Comparison of ENCODE assay signal across 8 cellular contexts in genomic region chrX:1582686-1583437, GRCh38. TPM values are rescaled to one million over a fixed set of nuclear protein-coding genes. Genes with fewer than 3 reads are reported as not detected.
DNase-seq lines count a peak whose midpoint lies in the region; ATAC-seq lines count a peak whose summit lies in the region.

No MANE protein-coding gene starts in this region.

- peaks cover 29% of the 10 kb centered on the region for H3K4me1 Mint-ChIP-seq in stimulated activated effector memory CD8-positive, alpha-beta T cell treated with anti-CD3 and anti-CD28 coated beads, Interleukin-12 subunit alpha, Interleukin-12 subunit beta, amount 100 ng/mL, for 72 hours

- ATAC-seq in HG03175 (IDR thresholded peaks at IDR 0.05; ENCODE audit: unreplicated experiment) (peak; percentile 71), left cardiac atrium (no peak)
- peak; percentile 98 for ATAC-seq in stimulated activated effector memory CD8-positive, alpha-beta T cell treated with anti-CD3 and anti-CD28 coated beads, Interleukin-12 subunit alpha, Interleukin-12 subunit beta, amount 100 ng/mL, for 72 hours

- no peaks in the 10 kb centered on the region for H3K9me3 Mint-ChIP-seq in stimulated activated effector memory CD8-positive, alpha-beta T cell treated with anti-CD3 and anti-CD28 coated beads, Interleukin-12 subunit alpha, Interleukin-12 subunit beta, amount 100 ng/mL, for 72 hours

- H3K27ac Mint-ChIP-seq in stimulated activated effector memory CD8-positive, alpha-beta T cell treated with anti-CD3 and anti-CD28 coated beads, Interleukin-12 subunit alpha, Interleukin-12 subunit beta, amount 100 ng/mL, for 72 hours = peak overlapping the region; percentile 100

- peaks cover 24% of the 10 kb centered on the region for H3K36me3 Mint-ChIP-seq in stimulated activated effector memory CD8-positive, alpha-beta T cell treated with anti-CD3 and anti-CD28 coated beads, Interleukin-12 subunit alpha, Interleukin-12 subunit beta, amount 100 ng/mL, for 72 hours

- H3K4me3 Mint-ChIP-seq in stimulated activated effector memory CD8-positive, alpha-beta T cell treated with anti-CD3 and anti-CD28 coated beads, Interleukin-12 subunit alpha, Interleukin-12 subunit beta, amount 100 ng/mL, for 72 hours = peak overlapping the region; percentile 84

- DNase-seq in SHP77 (lab: John Stamatoyannopoulos, UW) (peak; percentile 3 to 46), SHP77 treated with DMSO at 0.1 percent for 48 hours (lab: John Stamatoyannopoulos, UW) (no peak), SW480 (ENCODE audit: low spot score) (peak; percentile 89), GF-D8 (lab: John Stamatoyannopoulos, UW) (no peak), left cardiac atrium (no peak)
- DNase-seq in central memory CD4-positive, alpha-beta T cell = peak; percentile 36
- peak; percentile 58 to 91 for DNase-seq in stimulated activated effector memory CD8-positive, alpha-beta T cell treated with anti-CD3 and anti-CD28 coated beads, Interleukin-12 subunit alpha, Interleukin-12 subunit beta, amount 100 ng/mL, for 72 hours (ENCODE audit: low spot score in 2 of 2)

- intact Hi-C loops in left cardiac atrium (cut with DNase I) = loop anchor here in 1 of 2 donors (2.0 kb wide), 1 partner anchor 128 kb away; no protein-coding TSS in a partner anchor

RNA-seq across cellular contexts. Expression of gene AKAP17A, which starts 8.5 kb away (rescaled TPM):
- total RNA-seq in left cardiac atrium = 10 to 100 TPM; 16.1 to 22.3 TPM

RNA-seq across cellular contexts. Expression of gene ASMT, which starts 32.0 kb away (rescaled TPM):
- total RNA-seq in left cardiac atrium = under 1 TPM in 1 of 2 donors, not detected in 1; 0.24 TPM

RNA-seq across cellular contexts. Expression of gene P2RY8, which starts 45.9 kb away (rescaled TPM):
- total RNA-seq in left cardiac atrium = 1 to 10 TPM; 1.8 to 3.0 TPM

Comparison
In these comparisons a context has a peak if more than half of its experiments do, and no peak if none do; other contexts are left out.
1. DNase-seq: peak in SHP77 (2 of 2), SW480 (single experiment), central memory CD4-positive, alpha-beta T cell (single experiment) and stimulated activated effector memory CD8-positive, alpha-beta T cell treated with anti-CD3 and anti-CD28 coated beads, Interleukin-12 subunit alpha, Interleukin-12 subunit beta, amount 100 ng/mL, for 72 hours (2 of 2); none in SHP77 treated with DMSO at 0.1 percent for 48 hours (single experiment), GF-D8 (single experiment) and left cardiac atrium (single experiment).
2. ATAC-seq: peak in HG03175 (single experiment) and stimulated activated effector memory CD8-positive, alpha-beta T cell treated with anti-CD3 and anti-CD28 coated beads, Interleukin-12 subunit alpha, Interleukin-12 subunit beta, amount 100 ng/mL, for 72 hours (single experiment); none in left cardiac atrium (0 of 2).